In the genomic region with DNA sequence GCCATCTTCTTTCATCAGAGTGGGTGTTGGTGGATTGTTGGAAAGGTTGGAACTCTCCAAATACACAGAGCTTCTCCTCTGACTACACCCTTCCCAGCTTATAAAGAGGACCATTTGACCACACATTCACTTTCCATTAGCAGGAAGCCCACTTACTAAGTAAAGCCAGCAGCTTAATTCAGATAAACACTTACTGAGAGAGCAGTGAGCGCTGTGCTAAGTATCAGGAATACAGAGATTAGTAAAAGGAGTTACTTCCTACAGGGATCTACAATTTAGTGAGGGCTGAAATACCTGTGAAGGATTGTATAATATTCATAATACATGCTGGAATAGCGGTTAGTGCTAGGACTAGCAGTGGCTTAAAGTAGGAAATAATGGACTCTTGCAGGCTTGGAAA, we compare ENCODE assay signal across 26 cellular contexts.
"Had no signal": no experiment of that assay in that cellular context is flagged by ENCODE, and none has a peak within 500 bp of the region (broad histone marks: within the 10 kb centered on the region; RNA-seq: fewer than 3 reads in every experiment).

No MANE protein-coding gene starts in this region.

- ATAC-seq: left colon; mucosa of descending colon; naive thymus-derived CD4-positive, alpha-beta T cell; natural killer cell treated with Interleukin-12 subunit alpha and Interleukin-12 subunit beta and Interleukin-15 and Interleukin-18, amount 100 ng/mL, for 72 hours; psoas muscle; right lobe of liver; stimulated activated memory B cell treated with anti-CD40 and anti-IgM and Interleukin-4, amounts not matched to agents 10 μg/mL and 1 μg/mL and 100 μg/mL, for 72 hours; stimulated activated naive CD8-positive, alpha-beta T cell treated with anti-CD3 and anti-CD28 coated beads, Interleukin-15, amount 100 ng/mL, for 72 hours had no signal

- H3K27ac ChIP-seq: left ventricle myocardium inferior, parathyroid adenoma, psoas muscle, right atrium auricular region, right lobe of liver, tibial nerve, uterus had no signal

- H3K4me2 ChIP-seq: smooth muscle cell had no signal

- H3K4me1 ChIP-seq: left ventricle myocardium inferior, parathyroid adenoma, psoas muscle, right atrium auricular region, right lobe of liver, tibial nerve, uterus had no signal

- DNase-seq: hypothalamus; immature natural killer cell; kidney; left colon; left ventricle myocardium inferior; midbrain; mucosa of descending colon; naive thymus-derived CD4-positive, alpha-beta T cell; nucleus accumbens; psoas muscle; right lobe of liver; stimulated activated CD4-positive, alpha-beta T cell treated with anti-CD3 and anti-CD28 coated beads, Interleukin-1b, Interleukin-23, amount 100 ng/mL, for 48 hours; stimulated activated CD4-positive, alpha-beta T cell treated with anti-CD3 and anti-CD28 coated beads, Interleukin-2, amount 100 ng/mL, for 48 hours; stimulated activated CD4-positive, alpha-beta T cell treated with anti-CD3 and anti-CD28 coated beads, Interleukin-4, amount 100 ng/mL, for 4 hours; stimulated activated CD8-positive, alpha-beta memory T cell treated with anti-CD3 and anti-CD28 coated beads, Interleukin-4, amount 100 ng/mL, for 48 hours; stimulated activated naive CD4-positive, alpha-beta T cell treated with Interleukin-2 at 50 U/mL for 16 hours; stimulated activated naive CD8-positive, alpha-beta T cell treated with anti-CD3 and anti-CD28 coated beads, Interleukin-15, amount 100 ng/mL, for 72 hours; substantia nigra; uterus had no signal

- H3K36me3 ChIP-seq: left ventricle myocardium inferior, right atrium auricular region, right lobe of liver, tibial nerve, uterus had no signal

- H3K9ac ChIP-seq: parathyroid adenoma had no signal

- H3K27me3 ChIP-seq: right atrium auricular region, right lobe of liver, tibial nerve, uterus had no signal

- H2AFZ ChIP-seq: parathyroid adenoma had no signal

- H3K9me3 ChIP-seq: left ventricle myocardium inferior, mucosa of descending colon, psoas muscle, right atrium auricular region, right lobe of liver, tibial nerve, uterus had no signal

- H3K4me3 ChIP-seq: left ventricle myocardium inferior, lung, mucosa of descending colon, psoas muscle, right atrium auricular region, right lobe of liver, smooth muscle cell, tibial nerve, uterus had no signal
